In genomic region chr11:94603587-94603986, GRCh38 we compare ENCODE assay signal across 10 cellular contexts.
"Had no signal": no experiment of that assay in that cellular context is flagged by ENCODE, and none has a peak within 500 bp of the region (broad histone marks: within the 10 kb centered on the region; RNA-seq: fewer than 3 reads in every experiment).

No MANE protein-coding gene starts in this region.

- H3K9me3 ChIP-seq: gastrocnemius medialis, left lung, psoas muscle, testis, upper lobe of left lung had no signal

- H3K27me3 ChIP-seq: cardiac muscle cell, dorsolateral prefrontal cortex, gastrocnemius medialis, left lung, neural progenitor cell, testis, upper lobe of left lung had no signal

- H3K4me3 ChIP-seq: cardiac muscle cell, gastrocnemius medialis, left lung, neural progenitor cell, psoas muscle, testis, upper lobe of left lung had no signal

- H3K36me3 ChIP-seq: cardiac muscle cell, neural progenitor cell had no signal

- H3K9ac ChIP-seq: neural progenitor cell had no signal

- DNase-seq: activated B cell treated with CpG ODN at 0.5 μM for 24 hours, activated T-cell treated with anti-CD3 and anti-CD28 coated beads for 4 hours had no signal

- H3K27ac ChIP-seq: cardiac muscle cell, gastrocnemius medialis, neural progenitor cell, psoas muscle, testis, upper lobe of left lung had no signal

- H3K4me1 ChIP-seq: gastrocnemius medialis, neural progenitor cell, psoas muscle, testis had no signal

- H2AFZ ChIP-seq: neural progenitor cell had no signal

- H3K4me2 ChIP-seq: neural progenitor cell had no signal
